23 cellular contexts compared by ENCODE assay signal in the genomic region with DNA sequence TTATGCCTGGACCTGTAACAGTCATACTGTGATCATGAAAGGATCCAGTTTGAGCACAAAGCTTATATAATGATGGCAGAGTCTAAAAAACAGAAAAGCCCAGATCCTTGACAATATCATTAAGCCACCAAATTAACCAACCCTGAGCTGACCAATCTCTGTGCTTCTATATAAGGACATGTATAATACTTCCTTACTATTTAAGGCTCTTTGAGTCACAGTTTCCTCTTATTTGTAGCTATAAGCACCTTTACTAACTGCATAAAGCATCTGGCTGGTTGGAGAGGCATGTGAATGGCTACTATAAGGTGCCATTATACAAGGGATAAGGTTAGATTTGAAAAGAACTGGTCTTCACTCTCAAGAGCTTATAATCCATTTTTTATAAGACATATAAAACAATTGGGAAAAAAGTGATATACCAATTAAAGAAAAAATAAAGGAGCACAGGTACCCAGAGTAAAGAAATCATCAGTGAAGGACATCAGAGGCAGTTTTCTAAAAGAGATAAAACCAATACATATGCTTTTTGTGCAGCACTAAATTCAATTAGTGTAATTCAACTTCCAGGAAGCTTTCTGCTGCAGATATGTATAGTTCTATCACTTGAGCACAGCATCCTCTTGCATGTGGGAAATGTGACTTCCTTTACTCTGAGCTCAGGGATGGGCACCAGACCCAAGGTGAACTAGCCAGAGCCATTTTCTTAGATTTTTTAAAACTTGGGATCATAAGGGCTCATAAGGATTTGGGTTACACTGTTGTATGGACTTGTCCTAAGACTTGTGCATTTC.
"Had no signal": no experiment of that assay in that cellular context is flagged by ENCODE, and none has a peak within 500 bp of the region (broad histone marks: within the 10 kb centered on the region; RNA-seq: fewer than 3 reads in every experiment).

No MANE protein-coding gene starts in this region.

- H3K27ac ChIP-seq: gastroesophageal sphincter, hepatocyte, left ventricle myocardium inferior, spleen, tibial nerve had no signal

- H3K36me3 Mint-ChIP-seq: activated CD8-positive, alpha-beta memory T cell treated with anti-CD3 and anti-CD28 coated beads, Interleukin-2, amount 10 ng/mL, durations not matched to agents 7 days and 5 days; natural killer cell treated with Interleukin-12 subunit alpha and Interleukin-12 subunit beta and Interleukin-15 and Interleukin-18, amount 100 ng/mL, for 72 hours; WTC11 had no signal

- ATAC-seq: activated CD8-positive, alpha-beta memory T cell treated with anti-CD3 and anti-CD28 coated beads, Interleukin-2, amount 10 ng/mL, durations not matched to agents 7 days and 5 days; gastroesophageal sphincter; mucosa of descending colon; natural killer cell treated with Interleukin-12 subunit alpha and Interleukin-12 subunit beta and Interleukin-15 and Interleukin-18, amount 100 ng/mL, for 72 hours; right cardiac atrium; WTC11 had no signal

- H2AFZ ChIP-seq: hepatocyte had no signal

- H3K27ac Mint-ChIP-seq: activated CD4-positive, alpha-beta memory T cell treated with anti-CD3 and anti-CD28 coated beads, Interleukin-2, amount 10 ng/mL, durations not matched to agents 7 days and 5 days; activated CD4-positive, alpha-beta T cell treated with anti-CD3 and anti-CD28 coated beads, Interleukin-2, amount 10 ng/mL, durations not matched to agents 7 days and 5 days; activated CD8-positive, alpha-beta memory T cell treated with anti-CD3 and anti-CD28 coated beads, Interleukin-2, amount 10 ng/mL, durations not matched to agents 7 days and 5 days; activated naive CD4-positive, alpha-beta T cell treated with anti-CD3 and anti-CD28 coated beads, Interleukin-2, amount 50 U/mL, for 24 hours; activated T-helper 2 cell treated with anti-CD3 and anti-CD28 coated beads, Interferon-gamma antibody, Interleukin-2, Interleukin-4, amounts not matched to agents 10 μg/mL and 5 μg/mL and 100 μg/mL, durations not matched to agents 14 hours and 24 hours and 36 hours; natural killer cell treated with Interleukin-12 subunit alpha and Interleukin-12 subunit beta and Interleukin-15 and Interleukin-18, amount 100 ng/mL, for 72 hours; WTC11 had no signal

- DNase-seq: activated CD4-positive, alpha-beta memory T cell treated with anti-CD3 and anti-CD28 coated beads, Interleukin-2, amount 10 ng/mL, durations not matched to agents 7 days and 5 days; activated CD4-positive, alpha-beta T cell treated with anti-CD3 and anti-CD28 coated beads for 1 hour; activated CD4-positive, alpha-beta T cell treated with anti-CD3 and anti-CD28 coated beads, Interleukin-2, amount 10 ng/mL, durations not matched to agents 7 days and 5 days; activated CD8-positive, alpha-beta memory T cell treated with anti-CD3 and anti-CD28 coated beads, Interleukin-2, amount 10 ng/mL, durations not matched to agents 7 days and 5 days; activated T-cell treated with anti-CD3 and anti-CD28 coated beads, Interleukin-2, amount 50 U/mL, for 48 hours; anterior cingulate cortex; effector memory CD4-positive, alpha-beta T cell; erythroblast; islet precursor cell; left ventricle myocardium inferior; mucosa of descending colon; posterior cingulate gyrus; right cardiac atrium; spleen; stimulated activated naive CD4-positive, alpha-beta T cell treated with Interleukin-2 at 50 U/mL for 16 hours had no signal

- H3K9me3 Mint-ChIP-seq: activated CD4-positive, alpha-beta memory T cell treated with anti-CD3 and anti-CD28 coated beads, Interleukin-2, amount 10 ng/mL, durations not matched to agents 7 days and 5 days; activated CD4-positive, alpha-beta T cell treated with anti-CD3 and anti-CD28 coated beads, Interleukin-2, amount 10 ng/mL, durations not matched to agents 7 days and 5 days; activated naive CD4-positive, alpha-beta T cell treated with anti-CD3 and anti-CD28 coated beads, Interleukin-2, amount 50 U/mL, for 24 hours; activated T-helper 2 cell treated with anti-CD3 and anti-CD28 coated beads, Interferon-gamma antibody, Interleukin-2, Interleukin-4, amounts not matched to agents 10 μg/mL and 5 μg/mL and 100 μg/mL, durations not matched to agents 14 hours and 24 hours and 36 hours; natural killer cell treated with Interleukin-12 subunit alpha and Interleukin-12 subunit beta and Interleukin-15 and Interleukin-18, amount 100 ng/mL, for 72 hours; WTC11 had no signal

- H3K4me3 ChIP-seq: gastroesophageal sphincter, hepatocyte, left ventricle myocardium inferior, lung, mucosa of descending colon, spleen, tibial nerve had no signal

- H3K4me2 ChIP-seq: hepatocyte had no signal

- H3K4me3 Mint-ChIP-seq: activated CD4-positive, alpha-beta memory T cell treated with anti-CD3 and anti-CD28 coated beads, Interleukin-2, amount 10 ng/mL, durations not matched to agents 7 days and 5 days; activated CD4-positive, alpha-beta T cell treated with anti-CD3 and anti-CD28 coated beads, Interleukin-2, amount 10 ng/mL, durations not matched to agents 7 days and 5 days; activated CD8-positive, alpha-beta memory T cell treated with anti-CD3 and anti-CD28 coated beads, Interleukin-2, amount 10 ng/mL, durations not matched to agents 7 days and 5 days; activated naive CD4-positive, alpha-beta T cell treated with anti-CD3 and anti-CD28 coated beads, Interleukin-2, amount 50 U/mL, for 24 hours; natural killer cell treated with Interleukin-12 subunit alpha and Interleukin-12 subunit beta and Interleukin-15 and Interleukin-18, amount 100 ng/mL, for 72 hours; WTC11 had no signal

- H3K4me1 ChIP-seq: tibial nerve had no signal

- H3K36me3 ChIP-seq: gastroesophageal sphincter, left ventricle myocardium inferior, spleen, tibial nerve had no signal

- H3K27me3 Mint-ChIP-seq: activated CD4-positive, alpha-beta memory T cell treated with anti-CD3 and anti-CD28 coated beads, Interleukin-2, amount 10 ng/mL, durations not matched to agents 7 days and 5 days; activated CD4-positive, alpha-beta T cell treated with anti-CD3 and anti-CD28 coated beads, Interleukin-2, amount 10 ng/mL, durations not matched to agents 7 days and 5 days; activated CD8-positive, alpha-beta memory T cell treated with anti-CD3 and anti-CD28 coated beads, Interleukin-2, amount 10 ng/mL, durations not matched to agents 7 days and 5 days; activated naive CD4-positive, alpha-beta T cell treated with anti-CD3 and anti-CD28 coated beads, Interleukin-2, amount 50 U/mL, for 24 hours; natural killer cell treated with Interleukin-12 subunit alpha and Interleukin-12 subunit beta and Interleukin-15 and Interleukin-18, amount 100 ng/mL, for 72 hours had no signal

- H3K79me2 ChIP-seq: hepatocyte had no signal

- H3K9me3 ChIP-seq: gastroesophageal sphincter, left ventricle myocardium inferior, mucosa of descending colon, spleen, tibial nerve had no signal

- H3K4me1 Mint-ChIP-seq: WTC11 had no signal

- H3K27me3 ChIP-seq: gastroesophageal sphincter, hepatocyte, spleen, tibial nerve had no signal
